Comparison of ENCODE assay signal across 10 cellular contexts in the genomic region with DNA sequence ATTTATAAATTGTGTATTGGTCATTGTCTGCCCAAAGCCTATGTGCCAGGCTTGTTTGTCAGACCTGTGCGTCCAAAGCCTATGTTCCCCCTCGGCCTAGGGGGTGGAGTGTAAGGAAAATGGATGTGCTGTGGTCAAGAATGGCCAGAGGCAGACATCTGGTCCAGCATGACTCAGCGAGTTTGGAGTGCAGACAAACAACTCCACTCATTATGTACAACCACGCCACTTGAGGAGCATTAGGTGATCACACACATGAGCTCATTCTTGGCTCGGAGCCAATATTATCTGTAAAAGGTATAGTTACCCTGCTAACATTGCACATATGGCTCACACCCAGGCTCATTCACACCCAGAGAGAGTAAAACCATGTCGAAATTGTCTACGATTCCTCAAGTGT.
DNase-seq lines count a peak whose midpoint lies in the region; ATAC-seq lines count a peak whose summit lies in the region.
"Had no signal": no experiment of that assay in that cellular context is flagged by ENCODE, and none has a peak within 500 bp of the region (broad histone marks: within the 10 kb centered on the region; RNA-seq: fewer than 3 reads in every experiment).

No MANE protein-coding gene starts in this region.

- no peak overlapping the region for H3K27ac Mint-ChIP-seq in activated CD8-positive, alpha-beta memory T cell treated with anti-CD3 and anti-CD28 coated beads, Interleukin-2, amount 10 ng/mL, durations not matched to agents 7 days and 5 days
- H3K27ac Mint-ChIP-seq: activated naive CD4-positive, alpha-beta T cell treated with anti-CD3 and anti-CD28 coated beads, Interleukin-2, amount 50 U/mL, for 72 hours; T-helper 1 cell treated with Interleukin-12 subunit alpha and Interleukin-12 subunit beta and Interleukin-4 antibody, amounts not matched to agents 30 μg/mL and 1 μg/mL, for 36 hours had no signal

- DNase-seq in DMS79 treated with DMSO at 0.1 percent for 48 hours (lab: John Stamatoyannopoulos, UW) (peak; percentile 43), NCI-H1436 treated with DMSO at 0.1 percent for 48 hours (lab: John Stamatoyannopoulos, UW) (peak; percentile 91), SK-N-DZ (ENCODE audit: low spot score) (peak; percentile 5), kidney tubule cell (ENCODE audit: low spot score) (peak; percentile 90), NOMO-1 (lab: John Stamatoyannopoulos, UW; ENCODE audit: unreplicated experiment in 2 of 2) (no peak)
- DNase-seq in activated CD8-positive, alpha-beta memory T cell treated with anti-CD3 and anti-CD28 coated beads for 24 hours: no peak
- DNase-seq in activated CD8-positive, alpha-beta memory T cell treated with anti-CD3 and anti-CD28 coated beads, Interleukin-2, amount 10 ng/mL, durations not matched to agents 7 days and 5 days: no peak

- CTCF ChIA-PET in activated CD8-positive, alpha-beta memory T cell treated with anti-CD3 and anti-CD28 coated beads, Interleukin-2, amount 10 ng/mL, durations not matched to agents 7 days and 5 days (lab: Charles Lee): no interaction called here

- no peak for ATAC-seq in GM19397 (IDR thresholded peaks at IDR 0.05; ENCODE audit: unreplicated experiment)
- no peak for ATAC-seq in activated CD8-positive, alpha-beta memory T cell treated with anti-CD3 and anti-CD28 coated beads, Interleukin-2, amount 10 ng/mL, durations not matched to agents 7 days and 5 days
- ATAC-seq: activated naive CD4-positive, alpha-beta T cell treated with anti-CD3 and anti-CD28 coated beads, Interleukin-2, amount 50 U/mL, for 72 hours had no signal

- H3K9me3 Mint-ChIP-seq in activated CD8-positive, alpha-beta memory T cell treated with anti-CD3 and anti-CD28 coated beads, Interleukin-2, amount 10 ng/mL, durations not matched to agents 7 days and 5 days (ENCODE audit: low read depth): no peaks in the 10 kb centered on the region

- H3K4me3 Mint-ChIP-seq in activated CD8-positive, alpha-beta memory T cell treated with anti-CD3 and anti-CD28 coated beads, Interleukin-2, amount 10 ng/mL, durations not matched to agents 7 days and 5 days: no peak overlapping the region
- H3K4me3 Mint-ChIP-seq: T-helper 1 cell treated with Interleukin-12 subunit alpha and Interleukin-12 subunit beta and Interleukin-4 antibody, amounts not matched to agents 30 μg/mL and 1 μg/mL, for 36 hours had no signal

- no peaks in the 10 kb centered on the region for H3K27me3 Mint-ChIP-seq in activated CD8-positive, alpha-beta memory T cell treated with anti-CD3 and anti-CD28 coated beads, Interleukin-2, amount 10 ng/mL, durations not matched to agents 7 days and 5 days

- no peaks in the 10 kb centered on the region for H3K36me3 Mint-ChIP-seq in activated CD8-positive, alpha-beta memory T cell treated with anti-CD3 and anti-CD28 coated beads, Interleukin-2, amount 10 ng/mL, durations not matched to agents 7 days and 5 days

- no peaks in the 10 kb centered on the region for H3K4me1 Mint-ChIP-seq in activated CD8-positive, alpha-beta memory T cell treated with anti-CD3 and anti-CD28 coated beads, Interleukin-2, amount 10 ng/mL, durations not matched to agents 7 days and 5 days

Comparison
In these comparisons a context has a peak if more than half of its experiments do, and no peak if none do; other contexts are left out.
1. DNase-seq: peak in DMS79 treated with DMSO at 0.1 percent for 48 hours (single experiment), NCI-H1436 treated with DMSO at 0.1 percent for 48 hours (single experiment), SK-N-DZ (single experiment) and kidney tubule cell (single experiment); none in activated CD8-positive, alpha-beta memory T cell treated with anti-CD3 and anti-CD28 coated beads for 24 hours (single experiment), NOMO-1 (0 of 2) and activated CD8-positive, alpha-beta memory T cell treated with anti-CD3 and anti-CD28 coated beads, Interleukin-2, amount 10 ng/mL, durations not matched to agents 7 days and 5 days (single experiment).